In the genomic region with DNA sequence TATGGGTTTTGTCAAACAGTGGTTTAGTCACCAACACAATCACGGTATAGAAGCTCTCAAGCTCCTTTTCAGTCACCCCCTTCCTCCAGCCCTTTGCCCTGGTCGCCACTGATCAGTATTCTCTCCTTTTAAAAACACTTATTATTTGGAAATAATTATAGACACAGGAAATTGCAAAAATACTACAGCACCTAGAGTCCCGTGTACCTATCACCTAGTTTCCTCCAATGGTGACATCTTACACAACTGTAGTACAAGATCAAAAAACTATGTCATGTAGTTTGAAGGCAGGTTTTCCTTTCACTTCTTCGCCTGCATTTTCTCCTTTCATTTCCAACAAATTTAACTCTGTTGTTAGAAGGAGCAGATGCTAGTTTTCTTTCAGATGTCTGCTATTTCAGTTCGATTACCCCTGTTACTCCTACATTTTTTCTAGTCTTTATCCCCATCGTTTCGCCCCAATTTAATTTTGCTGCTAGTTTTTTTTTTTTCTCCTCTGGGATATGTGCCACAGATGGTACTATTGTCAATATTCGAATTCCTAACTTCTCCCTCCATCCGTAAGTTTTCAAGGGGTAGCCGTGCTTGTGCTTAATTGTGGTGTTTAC, we compare ENCODE assay signal across 8 cellular contexts. TPM values are rescaled to one million over a fixed set of nuclear protein-coding genes. Genes with fewer than 3 reads are reported as not detected.
A peak's percentile ranks its signal among the peaks of the same experiment; 100 is the strongest.
DNase-seq lines count a peak whose midpoint lies in the region; ATAC-seq and TF ChIP-seq lines count a peak whose summit lies in the region.

No MANE protein-coding gene starts in this region.

- peak; percentile 15 to 17 for ATAC-seq in activated CD4-positive, CD25-positive, alpha-beta regulatory T cell treated with anti-CD3 and anti-CD28 coated beads, Interleukin-2, amount 50 U/mL, for 24 hours
- ATAC-seq in naive B cell (ENCODE audit: low read depth in 2 of 2) (peak; percentile 6 to 8), GM19452 (IDR thresholded peaks at IDR 0.05; ENCODE audit: unreplicated experiment) (no peak)

- H3K4me3 Mint-ChIP-seq in endodermal cell, result peak overlapping the region; percentile 61
- peak overlapping the region; percentile 92 to 98 (median 96) for H3K4me3 Mint-ChIP-seq in naive B cell

- peak overlapping the region; percentile 69 for H3K9ac ChIP-seq in endodermal cell (ENCODE audit: extremely low read depth, low read length, poor library complexity, severe bottlenecking)

- H3K4me1 Mint-ChIP-seq in endodermal cell (peaks cover 42% of the 10 kb centered on the region), naive B cell (peaks cover 7 to 28% (median 10%) of the 10 kb centered on the region in 3 donors)

- 17 to 28% methylated on average over 4 to 10 of the region's 10 CpGs for WGBS in endodermal cell (ENCODE audit: insufficient coverage in 1 of 2, insufficient read length in 1 of 2), 2 experiments

- H3K36me3 ChIP-seq in endodermal cell (ENCODE audit: control insufficient read depth, insufficient read depth, low read length), result no peaks in the 10 kb centered on the region

- H3K9me3 ChIP-seq in endodermal cell (ENCODE audit: control insufficient read depth, low read length), result no peaks in the 10 kb centered on the region

- H3K4me3 ChIP-seq in endodermal cell (ENCODE audit: low read length), result peak overlapping the region; percentile 94

- peak overlapping the region; percentile 99 for H3K27ac ChIP-seq in endodermal cell (ENCODE audit: low read depth, low read length)

- peaks cover 1% of the 10 kb centered on the region for H3K9me3 Mint-ChIP-seq in endodermal cell
- no peaks in the 10 kb centered on the region for H3K9me3 Mint-ChIP-seq in naive B cell

- no peak for DNase-seq in activated CD4-positive, CD25-positive, alpha-beta regulatory T cell (lab: John Stamatoyannopoulos, UW)
- DNase-seq in HT-29 (ENCODE audit: low spot score) (peak; percentile 43), SW480 (ENCODE audit: low spot score) (peak; percentile 39), endodermal cell (no peak), naive B cell (peak; percentile 21), islet precursor cell (no peak)

- H3K27ac Mint-ChIP-seq in endodermal cell (peak overlapping the region; percentile 90), naive B cell (peak overlapping the region; percentile 93 to 99 (median 97))

- H3K27me3 ChIP-seq in endodermal cell (ENCODE audit: control insufficient read depth, insufficient read depth, low read length, poor library complexity, severe bottlenecking), result no peaks in the 10 kb centered on the region

- no peak for TF ChIP-seq CTCF in endodermal cell (conservative IDR thresholded peaks at IDR 0.05)

- H3K4me1 ChIP-seq in endodermal cell (ENCODE audit: control insufficient read depth, insufficient read depth, low read length), result peaks cover 7% of the 10 kb centered on the region

- H3K36me3 Mint-ChIP-seq in endodermal cell (ENCODE audit: low read depth), result no peaks in the 10 kb centered on the region
- no peaks in the 10 kb centered on the region for H3K36me3 Mint-ChIP-seq in naive B cell

- no peaks in the 10 kb centered on the region for H3K27me3 Mint-ChIP-seq in endodermal cell (ENCODE audit: insufficient read depth)
- no peaks in the 10 kb centered on the region for H3K27me3 Mint-ChIP-seq in naive B cell

RNA-seq across cellular contexts. Expression of gene ATG10, which starts 0.6 kb away (rescaled TPM):
- 1.6 and 4.4 TPM in 2 replicates for total RNA-seq in HT-29 (2014; rRNA removed; shearing (Covaris generic))
- total RNA-seq in endodermal cell, result 10 to 100 TPM; 17.9 to 22.6 TPM
- 13.7 TPM for polyA plus RNA-seq in endodermal cell (2013, experiment 1 of 2)
- polyA plus RNA-seq in endodermal cell (2013, experiment 2 of 2), result 13.1 TPM
- polyA plus RNA-seq in naive B cell (ENCODE audit: low read depth in 6 of 6), result 10 to 100 TPM in 1 of 6 donors, 1 to 10 TPM in 5; 3.9 to 14.5 (median 6.5) TPM

Comparison
In these comparisons a context has a peak if more than half of its experiments do, and no peak if none do; other contexts are left out.
1. DNase-seq: peak in HT-29 (single experiment), SW480 (single experiment) and naive B cell (single experiment); none in activated CD4-positive, CD25-positive, alpha-beta regulatory T cell (0 of 4), endodermal cell (single experiment) and islet precursor cell (single experiment).